7 cellular contexts compared by ENCODE assay signal in the genomic region with DNA sequence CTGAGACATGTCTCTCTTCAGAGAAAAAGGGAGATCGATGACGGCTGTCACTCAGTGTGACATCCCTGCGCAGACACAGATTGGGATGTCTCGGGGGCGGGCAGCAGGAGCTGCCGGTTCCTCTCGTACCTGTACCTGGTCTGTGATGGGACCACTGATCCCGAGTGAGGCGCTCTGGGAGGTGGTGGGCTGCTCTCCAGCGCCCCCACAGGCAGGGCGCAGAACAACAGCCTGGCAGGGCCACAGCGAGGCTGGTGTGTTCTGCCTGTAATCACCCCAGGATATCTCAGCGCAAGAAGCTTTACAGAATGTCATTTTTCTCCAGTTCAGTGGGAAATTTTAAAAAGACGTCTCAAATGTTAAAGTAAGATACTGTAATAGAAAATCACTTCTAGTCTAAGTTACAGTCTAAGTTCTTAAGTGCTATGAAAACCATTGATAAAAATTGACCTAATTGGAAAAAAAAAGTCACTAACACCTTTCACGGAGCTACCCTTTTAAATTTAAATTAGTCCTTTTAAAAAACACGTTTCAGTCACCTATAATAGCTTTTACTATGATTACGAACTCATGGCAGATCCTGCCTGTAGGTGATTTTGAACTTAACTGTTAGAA.
DNase-seq lines count a peak whose midpoint lies in the region; ATAC-seq, FAIRE-seq and TF ChIP-seq lines count a peak whose summit lies in the region.

No MANE protein-coding gene starts in this region.

- H3K4me1 Mint-ChIP-seq in nephron = no peaks in the 10 kb centered on the region

- H3K27me3 ChIP-seq in ovary = no peaks in the 10 kb centered on the region

- no peaks in the 10 kb centered on the region for H3K36me3 ChIP-seq in ovary

- no peak for TF ChIP-seq POLR2A in ovary (IDR thresholded peaks at IDR 0.05)

- TF ChIP-seq CTCF in nephron (IDR thresholded peaks at IDR 0.05; ENCODE audit: unreplicated experiment in 3 of 3) = peak; percentile 78 to 85 (median 85)
- TF ChIP-seq CTCF in ovary (IDR thresholded peaks at IDR 0.05) = no peak

- no peaks in the 10 kb centered on the region for H3K9me3 Mint-ChIP-seq in nephron

- intact Hi-C loops in ovary (cut with DNase I) = no loop called here

- H3K27ac ChIP-seq in ovary = no peak overlapping the region

- WGBS in ovary, 3 donors = 65 to 68% (median 66%) methylated on average over 17 of the region's 17 CpGs

- H3K27ac Mint-ChIP-seq in nephron = no peak overlapping the region

- DNase-seq in GM18507 (ENCODE audit: extremely low spot score, insufficient read length, low read depth) (peak; percentile 11), ovary (no peak), NCI-H510A treated with DMSO at 0.1 percent for 48 hours (lab: John Stamatoyannopoulos, UW) (no peak)
- DNase-seq in activated CD4-positive, CD25-positive, alpha-beta regulatory T cell treated with anti-CD3 and anti-CD28 coated beads, Interleukin-2, amount 50 U/mL, for 72 hours = peak; percentile 47
- peak; percentile 7 for DNase-seq in effector CD4-positive, alpha-beta T cell

- no peak overlapping the region for H3K4me3 ChIP-seq in ovary

- no peaks in the 10 kb centered on the region for H3K4me1 ChIP-seq in ovary (ENCODE audit: insufficient read depth)

- no peak overlapping the region for H3K4me3 Mint-ChIP-seq in nephron

- H3K36me3 Mint-ChIP-seq in nephron (ENCODE audit: low read depth) = no peaks in the 10 kb centered on the region

- H3K9me3 ChIP-seq in ovary = no peaks in the 10 kb centered on the region

- no peak for TF ChIP-seq EP300 in ovary (IDR thresholded peaks at IDR 0.05)

- FAIRE-seq in GM18507 (lab: Jason Lieb, UNC) = peak; percentile 12

- peak; percentile 59 for ATAC-seq in HG03196 (IDR thresholded peaks at IDR 0.05; ENCODE audit: unreplicated experiment)

- H3K27me3 Mint-ChIP-seq in nephron (ENCODE audit: low read depth) = peaks cover 8% of the 10 kb centered on the region

Comparison
In these comparisons a context has a peak if more than half of its experiments do, and no peak if none do; other contexts are left out.
1. DNase-seq: peak in GM18507 (single experiment), activated CD4-positive, CD25-positive, alpha-beta regulatory T cell treated with anti-CD3 and anti-CD28 coated beads, Interleukin-2, amount 50 U/mL, for 72 hours (single experiment) and effector CD4-positive, alpha-beta T cell (single experiment); none in ovary (0 of 5) and NCI-H510A treated with DMSO at 0.1 percent for 48 hours (single experiment).
2. CTCF ChIP-seq: peak in nephron (3 of 3); none in ovary (0 of 3).